In genomic region chr5:135271533-135272310, GRCh38 we compare ENCODE assay signal across 1 cellular context.
TF ChIP-seq lines count a peak whose summit lies in the region.

No MANE protein-coding gene starts in this region.

TF ChIP-seq in GM23338, 12 proteins besides CTCF, POLR2A, EP300 and RAD21 (continued from another document):
- TF ChIP-seq CREB1 (CRISPR knock-in tag; IDR thresholded peaks at IDR 0.05; ENCODE audit: low read depth): no peak
- no peak for TF ChIP-seq POLR2AphosphoS5 (IDR thresholded peaks at IDR 0.05; ENCODE audit: low read depth)
